ENCODE assay signal across 15 cellular contexts in the genomic region with DNA sequence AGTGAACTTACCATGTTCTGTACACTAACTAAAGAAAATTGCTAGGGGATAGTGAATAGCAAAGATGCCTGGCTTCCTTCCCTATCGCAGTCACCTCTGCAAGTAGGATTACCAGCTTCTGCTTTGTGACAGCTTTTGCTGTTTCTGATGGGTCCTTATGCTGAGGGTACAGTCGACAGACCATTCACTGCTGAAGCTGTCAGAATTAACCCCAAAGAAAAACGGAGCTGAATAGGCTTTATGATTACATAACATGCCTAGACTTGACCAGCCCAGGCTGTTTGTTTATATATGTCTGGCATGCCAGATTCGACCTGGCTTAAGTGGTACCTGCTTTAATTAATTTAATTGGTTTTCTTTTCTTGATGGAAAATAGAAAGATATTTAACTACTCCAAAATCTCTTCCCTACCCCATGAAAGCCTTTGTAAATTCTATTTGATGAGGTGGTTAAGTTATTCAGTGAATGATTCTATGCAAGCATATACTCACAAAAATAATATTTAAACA. TPM values are rescaled to one million over a fixed set of nuclear protein-coding genes. Genes with fewer than 3 reads are reported as not detected.
DNase-seq lines count a peak whose midpoint lies in the region; ATAC-seq, FAIRE-seq and TF ChIP-seq lines count a peak whose summit lies in the region.
"Had no signal": no experiment of that assay in that cellular context is flagged by ENCODE, and none has a peak within 500 bp of the region (broad histone marks: within the 10 kb centered on the region; RNA-seq: fewer than 3 reads in every experiment).

No MANE protein-coding gene starts in this region.

- no peak overlapping the region for H3K27ac Mint-ChIP-seq in neural progenitor cell
- H3K27ac Mint-ChIP-seq: effector memory CD8-positive, alpha-beta T cell had no signal

- H3K79me2 ChIP-seq in HCT116 (ENCODE audit: insufficient read depth, low read length): no peaks in the 10 kb centered on the region
- no peaks in the 10 kb centered on the region for H3K79me2 ChIP-seq in neural progenitor cell (ENCODE audit: low read depth)

- H3F3A ChIP-seq in neural progenitor cell (ENCODE audit: low read depth): no peaks in the 10 kb centered on the region

- peaks cover 8 to 19% of the 10 kb centered on the region in 2 experiments for H3K4me1 ChIP-seq in HCT116 (ENCODE audit: control insufficient read depth in 1 of 2, insufficient read depth in 2 of 2, low read length in 2 of 2)
- no peaks in the 10 kb centered on the region for H3K4me1 ChIP-seq in neural progenitor cell
- no peaks in the 10 kb centered on the region for H3K4me1 ChIP-seq in pancreas
- peaks cover 0 to 5% of the 10 kb centered on the region in 2 donors for H3K4me1 ChIP-seq in kidney (ENCODE audit: control insufficient read depth in 1 of 2, insufficient read depth in 1 of 2, low read depth in 1 of 2, low read length in 2 of 2)
- H3K4me1 ChIP-seq: body of pancreas had no signal

- H3K9me2 ChIP-seq in HCT116 (ENCODE audit: insufficient read depth): no peaks in the 10 kb centered on the region

- H3K4me3 Mint-ChIP-seq in neural progenitor cell: no peak overlapping the region
- H3K4me3 Mint-ChIP-seq: CD8-positive, alpha-beta memory T cell; effector memory CD8-positive, alpha-beta T cell had no signal

- TF ChIP-seq RAD21 in HCT116 (IDR thresholded peaks at IDR 0.05; ENCODE audit: low read depth): no peak

- H4K20me1 ChIP-seq in HCT116 (ENCODE audit: insufficient read depth): no peaks in the 10 kb centered on the region
- no peaks in the 10 kb centered on the region for H4K20me1 ChIP-seq in neural progenitor cell (ENCODE audit: low read depth)

- no peaks in the 10 kb centered on the region for H3K36me3 Mint-ChIP-seq in neural progenitor cell
- H3K36me3 Mint-ChIP-seq: CD8-positive, alpha-beta memory T cell had no signal

- peak overlapping the region; percentile 72 for H3K4me2 ChIP-seq in HCT116 (ENCODE audit: low read length)
- no peak overlapping the region for H3K4me2 ChIP-seq in neural progenitor cell

- no peak for TF ChIP-seq POLR2A in HCT116 (IDR thresholded peaks at IDR 0.05; ENCODE audit: borderline replicate concordance, extremely low read depth, insufficient read depth, insufficient read length)

- H3K9me3 ChIP-seq in HCT116 (ENCODE audit: control insufficient read depth in 1 of 2, insufficient read depth in 1 of 2, low read depth in 1 of 2, low read length in 2 of 2) (no peaks in the 10 kb centered on the region), WERI-Rb-1 (ENCODE audit: severe bottlenecking) (no peaks in the 10 kb centered on the region), neural progenitor cell (ENCODE audit: low read depth) (no peaks in the 10 kb centered on the region), pancreas (no peaks in the 10 kb centered on the region), kidney (ENCODE audit: control insufficient read depth in 1 of 2, low read length in 2 of 2) (no peaks in the 10 kb centered on the region)
- H3K9me3 ChIP-seq: body of pancreas, neutrophil had no signal

- H3K27me3 ChIP-seq in HCT116 (ENCODE audit: insufficient read depth, low read length) (no peaks in the 10 kb centered on the region), WERI-Rb-1 (ENCODE audit: insufficient read depth, low read depth, severe bottlenecking) (no peaks in the 10 kb centered on the region), neural progenitor cell (no peaks in the 10 kb centered on the region), pancreas (no peaks in the 10 kb centered on the region)
- H3K27me3 ChIP-seq: body of pancreas had no signal

- RAD21 ChIA-PET in HCT116 (lab: Charles Lee; ENCODE audit: low non-redundant PET in 1 of 2, low total read pairs in 2 of 2, uncharacterized antibody in 2 of 2, unreplicated experiment in 2 of 2): no interaction called here

- H3K4me3 ChIP-seq in HCT116 (replicated peaks in 1 of 2; ENCODE audit: low read depth in 1 of 2, low read length in 2 of 2): peak overlapping the region; percentile 2 to 41; a peak in 3 of 4 replicates
- peak overlapping the region; percentile 31 for H3K4me3 ChIP-seq in WERI-Rb-1 (ENCODE audit: low read depth, low read length)
- no peak overlapping the region for H3K4me3 ChIP-seq in neural progenitor cell
- H3K4me3 ChIP-seq in pancreas: no peak overlapping the region
- no peak overlapping the region for H3K4me3 ChIP-seq in kidney (ENCODE audit: low read length in 2 of 2)
- H3K4me3 ChIP-seq: body of pancreas had no signal

- no peak for FAIRE-seq in pancreas (lab: Jason Lieb, UNC)
- FAIRE-seq in kidney (lab: Jason Lieb, UNC): no peak
- FAIRE-seq: H1 had no signal

- no peak for DNase-seq in HCT116 (ENCODE audit: low read depth, low spot score)
- DNase-seq in NCI-H1694 treated with DMSO at 0.1 percent for 48 hours (lab: John Stamatoyannopoulos, UW): peak; percentile 52
- DNase-seq in WERI-Rb-1: peak; percentile 51
- no peak for DNase-seq in neural progenitor cell (ENCODE audit: low spot score)
- DNase-seq in pancreas: no peak
- no peak for DNase-seq in kidney
- no peak for DNase-seq in GM13976 (ENCODE audit: low spot score)
- DNase-seq: activated naive CD4-positive, alpha-beta T cell; CD8-positive, alpha-beta memory T cell; effector memory CD8-positive, alpha-beta T cell; NCI-H510A treated with DMSO at 0.1 percent for 48 hours had no signal

- ATAC-seq in HCT116: peak; percentile 35
- no peak for ATAC-seq in pancreas
- ATAC-seq: effector memory CD8-positive, alpha-beta T cell had no signal

- H3K9ac ChIP-seq in HCT116 (ENCODE audit: low read length): no peak overlapping the region
- H3K9ac ChIP-seq in neural progenitor cell: no peak overlapping the region
- no peak overlapping the region for H3K9ac ChIP-seq in kidney (ENCODE audit: low read length in 2 of 2)

- H2AFZ ChIP-seq in HCT116 (ENCODE audit: low read depth, low read length, poor library complexity, severe bottlenecking) (peak overlapping the region; percentile 85), neural progenitor cell (replicated peaks) (peak overlapping the region; percentile 73)

- POLR2A ChIA-PET in HCT116 (lab: Charles Lee): interaction anchor here (0.9 kb wide), 1 partner anchor 32 kb away, joined by 5 read pairs; the partner anchor contains the start of gene ATP5F1E

- CTCF ChIA-PET in HCT116 (lab: Charles Lee): interaction anchor here (1.2 to 1.4 kb wide), 4 partner anchors 9 to 194 kb away, joined by 3 to 4 read pairs (median 4); partner anchors contain the start of gene ATP5F1E

- H3K27ac ChIP-seq in HCT116 (ENCODE audit: low read depth, low read length) (no peak overlapping the region), WERI-Rb-1 (peak overlapping the region; percentile 74), neural progenitor cell (no peak overlapping the region), pancreas (no peak overlapping the region), kidney (ENCODE audit: low read depth in 2 of 2, low read length in 2 of 2) (no peak overlapping the region)
- H3K27ac ChIP-seq: body of pancreas, neutrophil had no signal

- in situ Hi-C loops in GM13976 (cut with MboI; ENCODE audit: low sequenced_read_pairs, unreplicated experiment): no loop called here

- H3K36me3 ChIP-seq in HCT116 (ENCODE audit: control insufficient read depth in 1 of 2, insufficient read depth in 2 of 2, low read length in 2 of 2): no peaks in the 10 kb centered on the region
- H3K36me3 ChIP-seq in WERI-Rb-1: no peaks in the 10 kb centered on the region
- H3K36me3 ChIP-seq in neural progenitor cell: no peaks in the 10 kb centered on the region
- H3K36me3 ChIP-seq in pancreas: no peaks in the 10 kb centered on the region
- no peaks in the 10 kb centered on the region for H3K36me3 ChIP-seq in kidney (ENCODE audit: control insufficient read depth in 1 of 2, insufficient read depth in 2 of 2, low read length in 2 of 2)
- H3K36me3 ChIP-seq: neutrophil had no signal

- peaks cover 3% of the 10 kb centered on the region for H3K27me3 Mint-ChIP-seq in neural progenitor cell (ENCODE audit: insufficient read depth, low read depth)

- no TSS peak for BruUV-seq in HCT116 (replicated peaks; lab: Mats Ljungman, UMichigan)

- intact Hi-C loops in HCT116 (cut with micrococcal nuclease) (no loop called here), pancreas (cut with DNase I) (no loop called here), kidney (cut with DNase I) (no loop called here)

- H3K4me1 Mint-ChIP-seq in neural progenitor cell: peaks cover 22% of the 10 kb centered on the region
- H3K4me1 Mint-ChIP-seq: CD8-positive, alpha-beta memory T cell had no signal

- WGBS in pancreas, 2 donors: 34 to 35% methylated on average over 4 of the region's 4 CpGs

- TF ChIP-seq CTCF in HCT116 (IDR thresholded peaks at IDR 0.05 in 2 of 3, conservative IDR thresholded peaks at IDR 0.05 in 1 of 3; ENCODE audit: borderline replicate concordance in 1 of 3, insufficient read depth in 1 of 3, low read depth in 2 of 3, low read length in 2 of 3) (no peak), WERI-Rb-1 (IDR thresholded peaks at IDR 0.05; ENCODE audit: low read depth, low read length) (no peak), neural progenitor cell (IDR thresholded peaks at IDR 0.05) (no peak), pancreas (IDR thresholded peaks at IDR 0.05) (no peak), kidney (IDR thresholded peaks at IDR 0.05; ENCODE audit: borderline replicate concordance, extremely low read depth, insufficient read depth) (no peak), GM13976 (IDR thresholded peaks at IDR 0.05; ENCODE audit: borderline replicate concordance, control extremely low read depth, extremely low read depth, insufficient read depth, missing control alignments) (no peak)

- H3K9me3 Mint-ChIP-seq in neural progenitor cell: no peaks in the 10 kb centered on the region
- H3K9me3 Mint-ChIP-seq: CD8-positive, alpha-beta memory T cell; effector memory CD8-positive, alpha-beta T cell had no signal

RNA-seq across cellular contexts. Expression of gene PRELID3B, which starts 21.7 kb away (rescaled TPM):
- total RNA-seq in HCT116 (2021; ENCODE audit: unreplicated experiment) (129 TPM), neural progenitor cell (ENCODE audit: low replicate concordance) (41.3 and 78.8 TPM in 2 replicates), pancreas (10 to 100 TPM; 12.6 to 23.2 (median 18.9) TPM), kidney (38.5 TPM)
- polyA plus RNA-seq in HCT116 (2012): 110 and 112 TPM in 2 replicates
- polyA plus RNA-seq in pancreas (10 to 100 TPM in 1 of 2 donors, 1 to 10 TPM in 1; 8.4 to 24.9 TPM), kidney (ENCODE audit: insufficient read depth, low read depth, low replicate concordance) (26.4 TPM)

RNA-seq across cellular contexts. Expression of gene ATP5F1E, which starts 32.1 kb away (rescaled TPM):
- 72.8 TPM for total RNA-seq in HCT116 (2021; ENCODE audit: unreplicated experiment)
- polyA plus RNA-seq in HCT116 (2012): 61.6 and 66.2 TPM in 2 replicates
- total RNA-seq in neural progenitor cell (ENCODE audit: low replicate concordance): 24.3 and 29.7 TPM in 2 replicates
- total RNA-seq in pancreas: 10 to 100 TPM; 11.2 to 28.2 (median 21.7) TPM
- polyA plus RNA-seq in pancreas: 10 to 100 TPM; 25.5 to 38.0 TPM
- 67.7 TPM for total RNA-seq in kidney
- polyA plus RNA-seq in kidney (ENCODE audit: insufficient read depth, low read depth, low replicate concordance): 251 TPM

RNA-seq across cellular contexts. Expression of gene TUBB1, which starts 45.0 kb away (rescaled TPM):
- not detected for total RNA-seq in HCT116 (2021; ENCODE audit: unreplicated experiment)
- 0.05 and 0.10 TPM in 2 replicates for polyA plus RNA-seq in HCT116 (2012)
- total RNA-seq in neural progenitor cell (ENCODE audit: low replicate concordance): not detected in 2 replicates
- total RNA-seq in pancreas: under 1 TPM in 5 of 6 donors, not detected in 1; 0.04 to 0.21 (median 0.09) TPM
- polyA plus RNA-seq in pancreas: 1 to 10 TPM in 1 of 2 donors, under 1 TPM in 1; 0.15 to 1.2 TPM
- total RNA-seq in kidney: not detected
- 0.17 TPM for polyA plus RNA-seq in kidney (ENCODE audit: insufficient read depth, low read depth, low replicate concordance)
- total RNA-seq: activated CD8-positive, alpha-beta memory T cell treated with anti-CD3 and anti-CD28 coated beads for 36 hours; body of pancreas; CD8-positive, alpha-beta memory T cell; H1 had no signal
- polyA plus RNA-seq: H1 had no signal

RNA-seq across cellular contexts. Expression of gene CTSZ, which starts 57.2 kb away (rescaled TPM):
- total RNA-seq in HCT116 (2021; ENCODE audit: unreplicated experiment) (100 TPM), neural progenitor cell (ENCODE audit: low replicate concordance) (34.2 and 52.5 TPM in 2 replicates), pancreas (100 to 1,000 TPM in 1 of 6 donors, 10 to 100 TPM in 5; 33.7 to 107 (median 43.4) TPM), kidney (200 TPM)
- 129 TPM in 2 replicates for polyA plus RNA-seq in HCT116 (2012)
- polyA plus RNA-seq in pancreas (10 to 100 TPM; 51.3 to 88.2 TPM), kidney (ENCODE audit: insufficient read depth, low read depth, low replicate concordance) (234 TPM)

Comparison
In these comparisons a context has a peak if more than half of its experiments do, and no peak if none do; other contexts are left out.
1. DNase-seq: peak in NCI-H1694 treated with DMSO at 0.1 percent for 48 hours (single experiment) and WERI-Rb-1 (single experiment); none in HCT116 (single experiment), neural progenitor cell (single experiment), pancreas (0 of 6), kidney (single experiment) and GM13976 (single experiment).
2. H3K4me3 ChIP-seq: peak in HCT116 (2 of 2) and WERI-Rb-1 (single experiment); none in neural progenitor cell (single experiment), pancreas (0 of 4) and kidney (0 of 2).